25 cellular contexts compared by ENCODE assay signal in the genomic region with DNA sequence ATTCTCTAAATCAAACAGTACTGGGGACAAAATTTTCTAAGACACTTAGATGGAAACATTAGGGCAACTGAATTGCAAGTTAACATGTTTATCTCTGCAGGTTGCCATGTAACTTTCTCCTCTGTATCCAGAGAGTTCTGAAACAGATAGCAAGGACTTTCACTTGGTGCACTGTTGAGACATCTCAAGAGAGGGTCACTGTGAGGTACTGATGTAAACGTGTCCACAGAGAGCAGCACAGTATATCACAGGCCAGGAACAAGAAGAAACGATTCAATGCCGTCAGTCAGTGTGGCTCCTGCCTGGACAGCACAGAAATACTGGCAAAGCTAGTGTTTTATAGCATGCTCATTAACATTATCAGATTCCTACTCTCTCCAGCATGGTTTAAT.
A peak's percentile ranks its signal among the peaks of the same experiment; 100 is the strongest.
DNase-seq lines count a peak whose midpoint lies in the region; ATAC-seq and TF ChIP-seq lines count a peak whose summit lies in the region.
"Had no signal": no experiment of that assay in that cellular context is flagged by ENCODE, and none has a peak within 500 bp of the region (broad histone marks: within the 10 kb centered on the region; RNA-seq: fewer than 3 reads in every experiment).

No MANE protein-coding gene starts in this region.

- H3K27me3 Mint-ChIP-seq in activated T-cell treated with anti-CD3 and anti-CD28 coated beads, Interleukin-2, amount 50 U/mL, for 24 hours = no peaks in the 10 kb centered on the region
- no peaks in the 10 kb centered on the region for H3K27me3 Mint-ChIP-seq in activated naive CD8-positive, alpha-beta T cell treated with anti-CD3 and anti-CD28 coated beads, Interleukin-2, amount 50 U/mL, for 24 hours
- H3K27me3 Mint-ChIP-seq: activated naive CD4-positive, alpha-beta T cell treated with anti-CD3 and anti-CD28 coated beads, Interleukin-2, amount 50 U/mL, for 24 hours; natural killer cell treated with Interleukin-12 subunit alpha and Interleukin-12 subunit beta and Interleukin-15 and Interleukin-18, amount 100 ng/mL, for 72 hours had no signal

- peaks cover 0 to 4% (median 3%) of the 10 kb centered on the region in 3 donors for H3K9me3 ChIP-seq in skeletal muscle tissue (ENCODE audit: control insufficient read depth in 3 of 3, low read length in 3 of 3)
- no peaks in the 10 kb centered on the region for H3K9me3 ChIP-seq in vagina
- H3K9me3 ChIP-seq: SK-N-SH had no signal

- H3K4me1 Mint-ChIP-seq in activated T-cell treated with anti-CD3 and anti-CD28 coated beads, Interleukin-2, amount 50 U/mL, for 24 hours (ENCODE audit: low read depth) = peaks cover 25% of the 10 kb centered on the region
- peaks cover 17% of the 10 kb centered on the region for H3K4me1 Mint-ChIP-seq in activated naive CD8-positive, alpha-beta T cell treated with anti-CD3 and anti-CD28 coated beads, Interleukin-2, amount 50 U/mL, for 24 hours

- H3K27ac ChIP-seq in skeletal muscle tissue (ENCODE audit: low read depth, low read length) (peak overlapping the region; percentile 25), vagina (peak overlapping the region; percentile 0)
- H3K27ac ChIP-seq: C4-2B, hepatocyte had no signal

- H3K9ac ChIP-seq in skeletal muscle tissue (ENCODE audit: low read depth in 1 of 3, low read length in 3 of 3) = no peak overlapping the region
- H3K9ac ChIP-seq: SK-N-SH had no signal

- TF ChIP-seq POLR2A in vagina (IDR thresholded peaks at IDR 0.05) = no peak

- intact Hi-C loops in vagina (cut with DNase I) = no loop called here

- H3K9me3 Mint-ChIP-seq in activated T-cell treated with anti-CD3 and anti-CD28 coated beads, Interleukin-2, amount 50 U/mL, for 24 hours = peaks cover 6% of the 10 kb centered on the region
- peaks cover 20% of the 10 kb centered on the region for H3K9me3 Mint-ChIP-seq in activated naive CD8-positive, alpha-beta T cell treated with anti-CD3 and anti-CD28 coated beads, Interleukin-2, amount 50 U/mL, for 24 hours
- H3K9me3 Mint-ChIP-seq: activated naive CD4-positive, alpha-beta T cell treated with anti-CD3 and anti-CD28 coated beads, Interleukin-2, amount 50 U/mL, for 24 hours; natural killer cell treated with Interleukin-12 subunit alpha and Interleukin-12 subunit beta and Interleukin-15 and Interleukin-18, amount 100 ng/mL, for 72 hours had no signal

- peak overlapping the region; percentile 61 for H3K27ac Mint-ChIP-seq in activated T-cell treated with anti-CD3 and anti-CD28 coated beads, Interleukin-2, amount 50 U/mL, for 24 hours
- peak overlapping the region; percentile 46 for H3K27ac Mint-ChIP-seq in activated naive CD8-positive, alpha-beta T cell treated with anti-CD3 and anti-CD28 coated beads, Interleukin-2, amount 50 U/mL, for 24 hours
- H3K27ac Mint-ChIP-seq: activated naive CD4-positive, alpha-beta T cell treated with anti-CD3 and anti-CD28 coated beads, Interleukin-2, amount 50 U/mL, for 24 hours; natural killer cell treated with Interleukin-12 subunit alpha and Interleukin-12 subunit beta and Interleukin-15 and Interleukin-18, amount 100 ng/mL, for 72 hours had no signal

- no peaks in the 10 kb centered on the region for H3K36me3 Mint-ChIP-seq in activated T-cell treated with anti-CD3 and anti-CD28 coated beads, Interleukin-2, amount 50 U/mL, for 24 hours (ENCODE audit: low read depth)
- H3K36me3 Mint-ChIP-seq in activated naive CD8-positive, alpha-beta T cell treated with anti-CD3 and anti-CD28 coated beads, Interleukin-2, amount 50 U/mL, for 24 hours (ENCODE audit: low read depth) = peaks cover 5% of the 10 kb centered on the region
- H3K36me3 Mint-ChIP-seq: activated naive CD4-positive, alpha-beta T cell treated with anti-CD3 and anti-CD28 coated beads, Interleukin-2, amount 50 U/mL, for 24 hours; natural killer cell treated with Interleukin-12 subunit alpha and Interleukin-12 subunit beta and Interleukin-15 and Interleukin-18, amount 100 ng/mL, for 72 hours had no signal

- no peak overlapping the region for H3K4me3 Mint-ChIP-seq in activated T-cell treated with anti-CD3 and anti-CD28 coated beads, Interleukin-2, amount 50 U/mL, for 24 hours
- H3K4me3 Mint-ChIP-seq in activated naive CD8-positive, alpha-beta T cell treated with anti-CD3 and anti-CD28 coated beads, Interleukin-2, amount 50 U/mL, for 24 hours = no peak overlapping the region
- H3K4me3 Mint-ChIP-seq: activated naive CD4-positive, alpha-beta T cell treated with anti-CD3 and anti-CD28 coated beads, Interleukin-2, amount 50 U/mL, for 24 hours; natural killer cell treated with Interleukin-12 subunit alpha and Interleukin-12 subunit beta and Interleukin-15 and Interleukin-18, amount 100 ng/mL, for 72 hours had no signal

- TF ChIP-seq CTCF in vagina (IDR thresholded peaks at IDR 0.05) = no peak

- H3K36me3 ChIP-seq in skeletal muscle tissue (ENCODE audit: control insufficient read depth in 3 of 3, insufficient read depth in 3 of 3, low read length in 3 of 3) (no peaks in the 10 kb centered on the region), vagina (no peaks in the 10 kb centered on the region)
- H3K36me3 ChIP-seq: MG63 had no signal

- H3K4me1 ChIP-seq in skeletal muscle tissue (ENCODE audit: control insufficient read depth in 3 of 3, insufficient read depth in 3 of 3, low read length in 3 of 3) = no peaks in the 10 kb centered on the region
- no peaks in the 10 kb centered on the region for H3K4me1 ChIP-seq in vagina

- H3K27me3 ChIP-seq in skeletal muscle tissue (ENCODE audit: control insufficient read depth in 3 of 3, insufficient read depth in 3 of 3, low read length in 3 of 3) (no peaks in the 10 kb centered on the region), vagina (no peaks in the 10 kb centered on the region)
- H3K27me3 ChIP-seq: hepatocyte, MG63 had no signal

- ATAC-seq in activated naive CD8-positive, alpha-beta T cell treated with anti-CD3 and anti-CD28 coated beads, Interleukin-2, amount 50 U/mL, for 24 hours = peak; percentile 42
- ATAC-seq in GM18907 (IDR thresholded peaks at IDR 0.05; ENCODE audit: unreplicated experiment) (no peak), GM21423 (IDR thresholded peaks at IDR 0.05; ENCODE audit: unreplicated experiment) (no peak)

- H3K4me3 ChIP-seq in skeletal muscle tissue (ENCODE audit: low read length in 3 of 3) = no peak overlapping the region
- no peak overlapping the region for H3K4me3 ChIP-seq in vagina
- H3K4me3 ChIP-seq: hepatocyte, MG63, smooth muscle cell had no signal

- DNase-seq in activated T-cell treated with anti-CD3 and anti-CD28 coated beads, Interleukin-2, amount 50 U/mL, for 24 hours = no peak
- DNase-seq in activated T-cell treated with anti-CD3 and anti-CD28 coated beads, Interleukin-2, amount 50 U/mL, for 48 hours = no peak
- DNase-seq in activated naive CD8-positive, alpha-beta T cell treated with anti-CD3 and anti-CD28 coated beads, Interleukin-2, amount 50 U/mL, for 24 hours = no peak
- no peak for DNase-seq in vagina (ENCODE audit: extremely low spot score in 2 of 2)
- DNase-seq in central memory CD4-positive, alpha-beta T cell = no peak
- DNase-seq: activated CD4-positive, alpha-beta T cell treated with anti-CD3 and anti-CD28 coated beads, Interleukin-2, amount 50 U/mL, for 4 hours; activated CD4-positive, CD25-positive, alpha-beta regulatory T cell; COR-L47; DMS53; GOT3; kidney glomerular epithelial cell; MG63; NCI-H1105 treated with DMSO at 0.1 percent for 48 hours; NCI-H187 treated with DMSO at 0.1 percent for 48 hours; NCI-H2171 treated with DMSO at 0.1 percent for 48 hours; NCI-H510A; SK-N-SH had no signal
